In genomic region chr2:72886505-72887031, GRCh38 we compare ENCODE assay signal across 9 cellular contexts. TPM values are rescaled to one million over a fixed set of nuclear protein-coding genes. Genes with fewer than 3 reads are reported as not detected.
DNase-seq lines count a peak whose midpoint lies in the region; ATAC-seq and TF ChIP-seq lines count a peak whose summit lies in the region.
"Had no signal": no experiment of that assay in that cellular context is flagged by ENCODE, and none has a peak within 500 bp of the region (broad histone marks: within the 10 kb centered on the region; RNA-seq: fewer than 3 reads in every experiment).

No MANE protein-coding gene starts in this region.

- H3K9me3 ChIP-seq in heart right ventricle (no peaks in the 10 kb centered on the region), lung (ENCODE audit: control insufficient read depth in 2 of 2, insufficient read depth in 1 of 2, low read length in 1 of 2) (no peaks in the 10 kb centered on the region), vagina (no peaks in the 10 kb centered on the region)

- in situ Hi-C loops in astrocyte of the cerebellum (cut with HindIII; ENCODE audit: low sequenced_read_pairs), result no loop called here

- 49 to 51% methylated on average over 7 of the region's 7 CpGs for WGBS in heart right ventricle, 2 donors
- 43 to 54% methylated on average over 7 of the region's 7 CpGs for WGBS in lung, 2 donors

- peak overlapping the region; percentile 59 to 79 (median 67) for H3K4me3 ChIP-seq in heart right ventricle
- peak overlapping the region; percentile 50 for H3K4me3 ChIP-seq in astrocyte of the cerebellum (ENCODE audit: low read depth, low read length)
- H3K4me3 ChIP-seq in lung, result peak overlapping the region; percentile 59
- H3K4me3 ChIP-seq in vagina, result peak overlapping the region; percentile 72 to 78

- H3K36me3 ChIP-seq in heart right ventricle (peaks cover 0 to 26% (median 0%) of the 10 kb centered on the region in 9 donors), lung (ENCODE audit: control insufficient read depth in 2 of 2, insufficient read depth in 2 of 2, low read length in 2 of 2) (peaks cover 0 to 8% of the 10 kb centered on the region in 2 donors), vagina (no peaks in the 10 kb centered on the region)

- peaks cover 10 to 42% (median 27%) of the 10 kb centered on the region in 9 donors for H3K4me1 ChIP-seq in heart right ventricle
- H3K4me1 ChIP-seq in lung (ENCODE audit: control insufficient read depth in 2 of 2, insufficient read depth in 2 of 2, low read length in 2 of 2), result peaks cover 0 to 8% of the 10 kb centered on the region in 2 donors
- peaks cover 22% of the 10 kb centered on the region for H3K4me1 ChIP-seq in vagina

- no peak for TF ChIP-seq POLR2A in vagina (IDR thresholded peaks at IDR 0.05)

- intact Hi-C loops in heart right ventricle (cut with DNase I) (loop anchor here in 1 of 10 donors (10.0 kb wide), 1 partner anchor 1342 kb away; no protein-coding TSS in a partner anchor), left cardiac atrium (cut with DNase I) (no loop called here), vagina (cut with DNase I) (no loop called here)

- TF ChIP-seq CTCF in heart right ventricle (IDR thresholded peaks at IDR 0.05) (no peak), astrocyte of the cerebellum (IDR thresholded peaks at IDR 0.05; ENCODE audit: low read depth, low read length, missing control alignments) (no peak), lung (IDR thresholded peaks at IDR 0.05; ENCODE audit: control extremely low read depth, extremely low read depth) (no peak), vagina (IDR thresholded peaks at IDR 0.05) (no peak)

- peaks cover 0 to 30% (median 0%) of the 10 kb centered on the region in 7 donors for H3K27me3 ChIP-seq in heart right ventricle
- no peaks in the 10 kb centered on the region for H3K27me3 ChIP-seq in lung (ENCODE audit: control insufficient read depth, insufficient read depth)
- H3K27me3 ChIP-seq in vagina, result no peaks in the 10 kb centered on the region

- ATAC-seq in heart right ventricle (no peak), left cardiac atrium (no peak), lung (ENCODE audit: insufficient read depth, low FRiP score) (no peak), HG02840 (IDR thresholded peaks at IDR 0.05; ENCODE audit: low FRiP score, unreplicated experiment) (no peak), GM19455 (IDR thresholded peaks at IDR 0.05; ENCODE audit: unreplicated experiment) (no peak)

- H3K27ac ChIP-seq in heart right ventricle, result peak overlapping the region in 9 of 10 donors; percentile 78 to 97 (median 93)
- peak overlapping the region in 1 of 2 donors; percentile 86 for H3K27ac ChIP-seq in lung (ENCODE audit: low read depth in 1 of 2, low read length in 1 of 2)
- peak overlapping the region; percentile 94 for H3K27ac ChIP-seq in vagina

- DNase-seq in heart right ventricle (no peak), left cardiac atrium (no peak), astrocyte of the cerebellum (ENCODE audit: low read depth) (no peak), lung (ENCODE audit: low spot score) (no peak), vagina (ENCODE audit: extremely low spot score in 2 of 2) (no peak), GM19240 (ENCODE audit: insufficient read length, low spot score) (no peak)

RNA-seq across cellular contexts. Expression of gene SPR, which starts 0.6 kb away (rescaled TPM):
- total RNA-seq in heart right ventricle (10 to 100 TPM; 31.4 to 55.4 (median 39.3) TPM), left cardiac atrium (10 to 100 TPM; 29.2 to 47.7 TPM), lung (10 to 100 TPM; 11.1 to 38.0 TPM), vagina (45.7 TPM)
- polyA plus RNA-seq in heart right ventricle (10 to 100 TPM; 24.0 to 44.2 TPM), lung (10 to 100 TPM; 31.6 to 32.2 TPM)

RNA-seq across cellular contexts. Expression of gene EMX1, which starts 30.8 kb away (rescaled TPM):
- total RNA-seq in heart right ventricle (not detected), left cardiac atrium (not detected), lung (under 1 TPM in 1 of 2 donors, not detected in 1; 0.12 TPM), vagina (not detected)
- polyA plus RNA-seq in heart right ventricle (under 1 TPM; 0.01 to 0.07 TPM), lung (under 1 TPM in 1 of 2 donors, not detected in 1; 0.02 TPM)
- total RNA-seq: posterior vena cava had no signal
